12 cellular contexts compared by ENCODE assay signal in genomic region chr14:49642163-49642562, GRCh38. TPM values are rescaled to one million over a fixed set of nuclear protein-coding genes. Genes with fewer than 3 reads are reported as not detected.
DNase-seq lines count a peak whose midpoint lies in the region; ATAC-seq and TF ChIP-seq lines count a peak whose summit lies in the region.
"Had no signal": no experiment of that assay in that cellular context is flagged by ENCODE, and none has a peak within 500 bp of the region (broad histone marks: within the 10 kb centered on the region; RNA-seq: fewer than 3 reads in every experiment).

No MANE protein-coding gene starts in this region.

- no peak overlapping the region for H3K4me3 Mint-ChIP-seq in activated CD8-positive, alpha-beta memory T cell treated with anti-CD3 and anti-CD28 coated beads, Interleukin-2, amount 10 ng/mL, durations not matched to agents 7 days and 5 days
- no peak overlapping the region for H3K4me3 Mint-ChIP-seq in T-cell

- TF ChIP-seq CTCF in left ventricle myocardium inferior (IDR thresholded peaks at IDR 0.05; ENCODE audit: borderline replicate concordance): no peak
- no peak for TF ChIP-seq CTCF in sigmoid colon (IDR thresholded peaks at IDR 0.05)

- intact Hi-C loops in left ventricle myocardium inferior (cut with micrococcal nuclease): no loop called here
- intact Hi-C loops in sigmoid colon (cut with DNase I): no loop called here

- H3K27me3 ChIP-seq in left ventricle myocardium inferior (ENCODE audit: low read depth): no peaks in the 10 kb centered on the region
- H3K27me3 ChIP-seq in sigmoid colon: no peaks in the 10 kb centered on the region

- H3K4me1 ChIP-seq in left ventricle myocardium inferior: peaks cover 54% of the 10 kb centered on the region
- H3K4me1 ChIP-seq in sigmoid colon: peaks cover 0 to 15% (median 13%) of the 10 kb centered on the region in 4 donors

- H3K36me3 Mint-ChIP-seq in activated CD8-positive, alpha-beta memory T cell treated with anti-CD3 and anti-CD28 coated beads, Interleukin-2, amount 10 ng/mL, durations not matched to agents 7 days and 5 days: peaks cover 34% of the 10 kb centered on the region
- H3K36me3 Mint-ChIP-seq in T-cell: peaks cover 19% of the 10 kb centered on the region

- no peak for TF ChIP-seq POLR2A in sigmoid colon (IDR thresholded peaks at IDR 0.05)

- no peaks in the 10 kb centered on the region for H3K9me3 Mint-ChIP-seq in activated CD8-positive, alpha-beta memory T cell treated with anti-CD3 and anti-CD28 coated beads, Interleukin-2, amount 10 ng/mL, durations not matched to agents 7 days and 5 days (ENCODE audit: low read depth)
- H3K9me3 Mint-ChIP-seq in T-cell: no peaks in the 10 kb centered on the region

- no peak for TF ChIP-seq EP300 in sigmoid colon (IDR thresholded peaks at IDR 0.05)

- H3K4me1 Mint-ChIP-seq in activated CD8-positive, alpha-beta memory T cell treated with anti-CD3 and anti-CD28 coated beads, Interleukin-2, amount 10 ng/mL, durations not matched to agents 7 days and 5 days: peaks cover 37% of the 10 kb centered on the region
- H3K4me1 Mint-ChIP-seq in T-cell: peaks cover 29 to 60% (median 54%) of the 10 kb centered on the region in 3 donors

- no peak for ATAC-seq in activated CD8-positive, alpha-beta memory T cell treated with anti-CD3 and anti-CD28 coated beads, Interleukin-2, amount 10 ng/mL, durations not matched to agents 7 days and 5 days
- ATAC-seq in T-cell (replicated peaks in 1 of 4) (no peak), HG02759 (IDR thresholded peaks at IDR 0.05; ENCODE audit: unreplicated experiment) (no peak)

- H3K9me3 ChIP-seq in left ventricle myocardium inferior (replicated peaks) (no peaks in the 10 kb centered on the region), sigmoid colon (no peaks in the 10 kb centered on the region)

- no peak for DNase-seq in activated CD8-positive, alpha-beta memory T cell treated with anti-CD3 and anti-CD28 coated beads, Interleukin-2, amount 10 ng/mL, durations not matched to agents 7 days and 5 days
- no peak for DNase-seq in activated CD8-positive, alpha-beta memory T cell treated with anti-CD3 and anti-CD28 coated beads for 24 hours
- DNase-seq in T-cell: no peak
- DNase-seq in left ventricle myocardium inferior: no peak
- DNase-seq in sigmoid colon: no peak
- no peak for DNase-seq in stimulated activated naive CD4-positive, alpha-beta T cell treated with Interleukin-2 at 50 U/mL for 16 hours (lab: John Stamatoyannopoulos, UW)
- no peak for DNase-seq in NCI-H2227 (lab: John Stamatoyannopoulos, UW; ENCODE audit: unreplicated experiment)
- DNase-seq: GF-D8, GOT3, Kasumi-1, NCI-H446 treated with DMSO at 0.1 percent for 48 hours had no signal

- H3K36me3 ChIP-seq in left ventricle myocardium inferior (peaks cover 10% of the 10 kb centered on the region), sigmoid colon (peaks cover 0 to 3% (median 1%) of the 10 kb centered on the region in 4 donors)

- CTCF ChIA-PET in activated CD8-positive, alpha-beta memory T cell treated with anti-CD3 and anti-CD28 coated beads, Interleukin-2, amount 10 ng/mL, durations not matched to agents 7 days and 5 days (lab: Charles Lee): interaction anchor here (1.4 kb wide), 1 partner anchor 8 kb away, joined by 3 read pairs; no protein-coding TSS in a partner anchor
- CTCF ChIA-PET in T-cell (lab: Charles Lee): no interaction called here

- no peaks in the 10 kb centered on the region for H3K27me3 Mint-ChIP-seq in activated CD8-positive, alpha-beta memory T cell treated with anti-CD3 and anti-CD28 coated beads, Interleukin-2, amount 10 ng/mL, durations not matched to agents 7 days and 5 days
- H3K27me3 Mint-ChIP-seq in T-cell: no peaks in the 10 kb centered on the region

- peak overlapping the region; percentile 74 for H3K27ac ChIP-seq in left ventricle myocardium inferior (replicated peaks)
- peak overlapping the region in 3 of 4 donors; percentile 12 to 51 (median 16) for H3K27ac ChIP-seq in sigmoid colon

- POLR2A ChIA-PET in T-cell (lab: Charles Lee): interaction anchor here in 1 of 2 donors (0.6 kb wide), 1 partner anchor 809 kb away, joined by 3 read pairs; no protein-coding TSS in a partner anchor

- peak overlapping the region; percentile 8 for H3K27ac Mint-ChIP-seq in activated CD8-positive, alpha-beta memory T cell treated with anti-CD3 and anti-CD28 coated beads, Interleukin-2, amount 10 ng/mL, durations not matched to agents 7 days and 5 days
- H3K27ac Mint-ChIP-seq in T-cell: peak overlapping the region; percentile 66 to 76

- H3K4me3 ChIP-seq in left ventricle myocardium inferior (peak overlapping the region; percentile 37), sigmoid colon (no peak overlapping the region)

RNA-seq across cellular contexts. Expression of gene DNAAF2, which starts 7.1 kb away (rescaled TPM):
- total RNA-seq in activated CD8-positive, alpha-beta memory T cell treated with anti-CD3 and anti-CD28 coated beads, Interleukin-2, amount 10 ng/mL, durations not matched to agents 7 days and 5 days: 10 to 100 TPM in 1 of 2 experiments, 1 to 10 TPM in 1; 8.7 to 11.5 TPM
- total RNA-seq in T-cell: 10 to 100 TPM in 3 of 5 donors, 1 to 10 TPM in 2; 8.2 to 26.7 (median 10.0) TPM
- 6.2 TPM for total RNA-seq in left ventricle myocardium inferior
- total RNA-seq in sigmoid colon: 10 to 100 TPM in 2 of 4 donors, 1 to 10 TPM in 2; 3.3 to 12.7 (median 10.6) TPM
- 10 to 100 TPM in 1 of 3 donors, 1 to 10 TPM in 2; 6.3 to 10.9 (median 9.6) TPM for polyA plus RNA-seq in sigmoid colon

RNA-seq across cellular contexts. Expression of gene MGAT2, which starts 21.6 kb away (rescaled TPM):
- total RNA-seq in activated CD8-positive, alpha-beta memory T cell treated with anti-CD3 and anti-CD28 coated beads, Interleukin-2, amount 10 ng/mL, durations not matched to agents 7 days and 5 days: 10 to 100 TPM; 68.4 to 75.9 TPM
- total RNA-seq in T-cell (10 to 100 TPM; 21.7 to 54.1 (median 41.6) TPM), left ventricle myocardium inferior (12.0 TPM), sigmoid colon (10 to 100 TPM; 17.7 to 18.8 (median 17.9) TPM)
- 10 to 100 TPM; 15.6 to 26.9 (median 20.3) TPM for polyA plus RNA-seq in sigmoid colon

RNA-seq across cellular contexts. Expression of gene RPL36AL, which starts 21.7 kb away (rescaled TPM):
- 100 to 1,000 TPM; 245 to 248 TPM for total RNA-seq in activated CD8-positive, alpha-beta memory T cell treated with anti-CD3 and anti-CD28 coated beads, Interleukin-2, amount 10 ng/mL, durations not matched to agents 7 days and 5 days
- total RNA-seq in T-cell (100 to 1,000 TPM; 211 to 322 (median 291) TPM), left ventricle myocardium inferior (141 TPM), sigmoid colon (100 to 1,000 TPM; 183 to 446 (median 295) TPM)
- polyA plus RNA-seq in sigmoid colon: 100 to 1,000 TPM; 527 to 799 (median 731) TPM

RNA-seq across cellular contexts. Expression of gene LRR1, which starts 43.4 kb away (rescaled TPM):
- total RNA-seq in activated CD8-positive, alpha-beta memory T cell treated with anti-CD3 and anti-CD28 coated beads, Interleukin-2, amount 10 ng/mL, durations not matched to agents 7 days and 5 days: 10 to 100 TPM; 64.4 to 71.3 TPM
- total RNA-seq in T-cell: 10 to 100 TPM in 3 of 5 donors, 1 to 10 TPM in 2; 7.6 to 15.7 (median 11.4) TPM
- total RNA-seq in left ventricle myocardium inferior: 4.6 TPM
- total RNA-seq in sigmoid colon: 1 to 10 TPM; 6.8 to 9.7 (median 8.2) TPM
- 10 to 100 TPM; 19.2 to 21.3 (median 20.1) TPM for polyA plus RNA-seq in sigmoid colon

RNA-seq across cellular contexts. Expression of gene POLE2, which starts 45.9 kb away (rescaled TPM):
- total RNA-seq in activated CD8-positive, alpha-beta memory T cell treated with anti-CD3 and anti-CD28 coated beads, Interleukin-2, amount 10 ng/mL, durations not matched to agents 7 days and 5 days: 10 to 100 TPM; 39.9 to 40.2 TPM
- total RNA-seq in T-cell (1 to 10 TPM in 4 of 5 donors, under 1 TPM in 1; 0.99 to 4.0 (median 1.8) TPM), left ventricle myocardium inferior (0.69 TPM), sigmoid colon (1 to 10 TPM in 3 of 4 donors, not detected in 1; 1.4 to 3.8 (median 2.0) TPM)
- polyA plus RNA-seq in sigmoid colon: 1 to 10 TPM; 2.4 to 6.9 (median 5.5) TPM
